Comparison of ENCODE assay signal across 7 cellular contexts in genomic region chr6:13538084-13538483, GRCh38. TPM values are rescaled to one million over a fixed set of nuclear protein-coding genes. Genes with fewer than 3 reads are reported as not detected.
A peak's percentile ranks its signal among the peaks of the same experiment; 100 is the strongest.
DNase-seq lines count a peak whose midpoint lies in the region; ATAC-seq and TF ChIP-seq lines count a peak whose summit lies in the region.

No MANE protein-coding gene starts in this region.

- ATAC-seq in memory B cell (ENCODE audit: low read depth): peak; percentile 53
- no peak for ATAC-seq in HG03097 (IDR thresholded peaks at IDR 0.05; ENCODE audit: low FRiP score, unreplicated experiment)
- ATAC-seq in HG03045 (IDR thresholded peaks at IDR 0.05; ENCODE audit: unreplicated experiment): no peak

- no peaks in the 10 kb centered on the region for H3K27me3 Mint-ChIP-seq in memory B cell
- peaks cover 4% of the 10 kb centered on the region for H3K27me3 Mint-ChIP-seq in activated CD4-positive, alpha-beta T cell treated with anti-CD3 and anti-CD28 coated beads, Interleukin-2, amount 10 ng/mL, durations not matched to agents 24 days and 14 days

- no peak overlapping the region for H3K27ac Mint-ChIP-seq in memory B cell
- no peak overlapping the region for H3K27ac Mint-ChIP-seq in activated CD4-positive, alpha-beta T cell treated with anti-CD3 and anti-CD28 coated beads, Interleukin-2, amount 10 ng/mL, durations not matched to agents 24 days and 14 days

- peak; percentile 21 for TF ChIP-seq CTCF in GM12865 (IDR thresholded peaks at IDR 0.05; ENCODE audit: insufficient read depth, low read depth, low read length, missing control alignments)
- TF ChIP-seq CTCF in coronary artery (IDR thresholded peaks at IDR 0.05): peak; percentile 50

- DNase-seq in GM12865 (ENCODE audit: low read depth): peak; percentile 60
- peak; percentile 66 for DNase-seq in NCI-H1694 (lab: John Stamatoyannopoulos, UW)
- no peak for DNase-seq in coronary artery (ENCODE audit: low spot score)
- peak in 1 of 2 donors; percentile 26 for DNase-seq in memory B cell (ENCODE audit: low spot score in 2 of 2)
- DNase-seq in activated CD4-positive, alpha-beta T cell treated with anti-CD3 and anti-CD28 coated beads, Interleukin-2, amount 10 ng/mL, durations not matched to agents 24 days and 14 days: no peak

- no peaks in the 10 kb centered on the region for H3K36me3 Mint-ChIP-seq in memory B cell
- no peaks in the 10 kb centered on the region for H3K36me3 Mint-ChIP-seq in activated CD4-positive, alpha-beta T cell treated with anti-CD3 and anti-CD28 coated beads, Interleukin-2, amount 10 ng/mL, durations not matched to agents 24 days and 14 days (ENCODE audit: low read depth)

- no peak overlapping the region for H3K4me3 ChIP-seq in GM12865 (ENCODE audit: low read depth, low read length)
- H3K4me3 ChIP-seq in coronary artery: no peak overlapping the region

- no peaks in the 10 kb centered on the region for H3K9me3 Mint-ChIP-seq in memory B cell
- no peaks in the 10 kb centered on the region for H3K9me3 Mint-ChIP-seq in activated CD4-positive, alpha-beta T cell treated with anti-CD3 and anti-CD28 coated beads, Interleukin-2, amount 10 ng/mL, durations not matched to agents 24 days and 14 days

- intact Hi-C loops in activated CD4-positive, alpha-beta T cell treated with anti-CD3 and anti-CD28 coated beads, Interleukin-2, amount 10 ng/mL, durations not matched to agents 24 days and 14 days (cut with micrococcal nuclease): loop anchor here (1.0 kb wide), 1 partner anchor 202 kb away; no protein-coding TSS in a partner anchor

- peaks cover 9% of the 10 kb centered on the region for H3K4me1 Mint-ChIP-seq in memory B cell
- no peaks in the 10 kb centered on the region for H3K4me1 Mint-ChIP-seq in activated CD4-positive, alpha-beta T cell treated with anti-CD3 and anti-CD28 coated beads, Interleukin-2, amount 10 ng/mL, durations not matched to agents 24 days and 14 days

- H3K4me3 Mint-ChIP-seq in memory B cell: no peak overlapping the region
- H3K4me3 Mint-ChIP-seq in activated CD4-positive, alpha-beta T cell treated with anti-CD3 and anti-CD28 coated beads, Interleukin-2, amount 10 ng/mL, durations not matched to agents 24 days and 14 days: no peak overlapping the region

- no peak overlapping the region for H3K27ac ChIP-seq in coronary artery

RNA-seq across cellular contexts. Expression of gene SIRT5, which starts 36.3 kb away (rescaled TPM):
- 8.1 and 8.4 TPM in 2 replicates for total RNA-seq in activated CD4-positive, alpha-beta T cell treated with anti-CD3 and anti-CD28 coated beads, Interleukin-2, amount 10 ng/mL, durations not matched to agents 24 days and 14 days

RNA-seq across cellular contexts. Expression of gene GFOD1, which starts 50.7 kb away (rescaled TPM):
- 9.8 and 10.2 TPM in 2 replicates for total RNA-seq in activated CD4-positive, alpha-beta T cell treated with anti-CD3 and anti-CD28 coated beads, Interleukin-2, amount 10 ng/mL, durations not matched to agents 24 days and 14 days

Comparison
In these comparisons a context has a peak if more than half of its experiments do, and no peak if none do; other contexts are left out.
1. DNase-seq: peak in GM12865 (single experiment) and NCI-H1694 (single experiment); none in coronary artery (single experiment) and activated CD4-positive, alpha-beta T cell treated with anti-CD3 and anti-CD28 coated beads, Interleukin-2, amount 10 ng/mL, durations not matched to agents 24 days and 14 days (single experiment).